30 cellular contexts compared by ENCODE assay signal in the genomic region with DNA sequence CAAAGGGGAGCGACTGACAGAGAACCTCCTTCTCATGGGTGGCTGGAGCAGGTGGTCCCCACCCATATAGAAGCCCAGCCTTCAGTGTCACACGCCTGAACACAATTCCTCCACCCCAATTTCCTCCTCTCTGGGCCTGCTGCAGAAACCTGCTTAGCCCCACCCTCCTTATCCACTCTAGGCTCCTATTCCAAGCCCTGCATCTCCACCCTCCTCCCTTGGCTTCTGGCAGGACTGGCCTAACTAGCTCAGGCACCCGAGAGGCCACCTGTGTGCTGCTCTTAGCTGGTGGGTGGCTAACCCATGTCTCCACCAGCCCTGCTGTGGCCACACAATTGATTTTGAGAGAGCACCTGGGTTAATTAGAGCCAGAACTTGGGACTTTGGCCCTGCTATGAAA.
DNase-seq lines count a peak whose midpoint lies in the region; ATAC-seq and TF ChIP-seq lines count a peak whose summit lies in the region.
"Had no signal": no experiment of that assay in that cellular context is flagged by ENCODE, and none has a peak within 500 bp of the region (broad histone marks: within the 10 kb centered on the region; RNA-seq: fewer than 3 reads in every experiment).

No MANE protein-coding gene starts in this region.

- POLR2A ChIA-PET in HEK293 (lab: Yijun Ruan, JAX) (no interaction called here), A673 (lab: Charles Lee; ENCODE audit: low non-redundant PET) (no interaction called here)

- no peaks in the 10 kb centered on the region for H3K9me3 Mint-ChIP-seq in type B pancreatic cell
- H3K9me3 Mint-ChIP-seq: activated CD4-positive, alpha-beta memory T cell treated with anti-CD3 and anti-CD28 coated beads, Interleukin-2, amount 10 ng/mL, durations not matched to agents 7 days and 5 days had no signal

- H3K9me3 ChIP-seq in HEK293 (ENCODE audit: control insufficient read depth, insufficient read depth, low read depth, low read length): no peaks in the 10 kb centered on the region
- no peaks in the 10 kb centered on the region for H3K9me3 ChIP-seq in lower lobe of right lung
- H3K9me3 ChIP-seq in A673 (ENCODE audit: low read depth, low read length, poor library complexity, severe bottlenecking): no peaks in the 10 kb centered on the region
- H3K9me3 ChIP-seq: BLaER1, gastroesophageal sphincter, right atrium auricular region had no signal

- no peak for TF ChIP-seq CTCF in HEK293 (tag by site-specific recombination; IDR thresholded peaks at IDR 0.05)
- TF ChIP-seq CTCF in lower lobe of right lung (IDR thresholded peaks at IDR 0.05): no peak
- TF ChIP-seq CTCF in type B pancreatic cell (conservative IDR thresholded peaks at IDR 0.05): no peak
- TF ChIP-seq CTCF in A673 (conservative IDR thresholded peaks at IDR 0.05; ENCODE audit: low read depth, low read length): no peak

- peak; percentile 48 to 59 for ATAC-seq in lower lobe of right lung
- ATAC-seq in GM19452 (IDR thresholded peaks at IDR 0.05; ENCODE audit: unreplicated experiment): no peak
- ATAC-seq: gastroesophageal sphincter; K562; Panc1; stimulated activated naive CD8-positive, alpha-beta T cell treated with anti-CD3 and anti-CD28 coated beads, Interleukin-15, Interleukin-2, amounts not matched to agents 100 U/mL and 50 U/mL, for 24 hours had no signal

- peak; percentile 33 for DNase-seq in ecto neural progenitor cell (ENCODE audit: low spot score)
- peak; percentile 48 for DNase-seq in lower lobe of right lung
- no peak for DNase-seq in type B pancreatic cell (ENCODE audit: extremely low spot score, unreplicated experiment)
- DNase-seq in LoVo (ENCODE audit: low spot score): no peak
- no peak for DNase-seq in A673 (ENCODE audit: low spot score)
- DNase-seq in activated naive CD4-positive, alpha-beta T cell treated with Interleukin-2 at 50 U/mL for 16 hours: no peak
- DNase-seq: activated CD4-positive, alpha-beta memory T cell treated with anti-CD3 and anti-CD28 coated beads, Interleukin-2, amount 10 ng/mL, durations not matched to agents 7 days and 5 days; activated CD8-positive, alpha-beta memory T cell treated with anti-CD3 and anti-CD28 coated beads, Interleukin-2, amount 50 U/mL, for 4 hours; activated naive CD4-positive, alpha-beta T cell; central memory CD4-positive, alpha-beta T cell; DMS153; HFFc6; hippocampal formation; immature natural killer cell; mesendoderm; NCI-H1092; NCI-H1694; NCI-H526 treated with DMSO at 0.1 percent for 48 hours; Right ventricle myocardium superior; stimulated activated CD4-positive, alpha-beta T cell treated with anti-CD3 and anti-CD28 coated beads, Interleukin-2, amount 100 ng/mL, for 24 hours; stimulated activated naive CD8-positive, alpha-beta T cell treated with anti-CD3 and anti-CD28 coated beads, Interleukin-15, Interleukin-2, amounts not matched to agents 100 U/mL and 50 U/mL, for 24 hours; T-helper 2 cell had no signal

- intact Hi-C loops in lower lobe of right lung (cut with DNase I) (no loop called here), A673 (cut with micrococcal nuclease; ENCODE audit: unreplicated experiment) (no loop called here)

- H3K27ac ChIP-seq in HEK293 (ENCODE audit: extremely low read depth, low read depth, low read length) (no peak overlapping the region), lower lobe of right lung (no peak overlapping the region), A673 (ENCODE audit: low read depth, low read length, poor library complexity, severe bottlenecking) (no peak overlapping the region)
- H3K27ac ChIP-seq: BLaER1, gastroesophageal sphincter, right atrium auricular region had no signal

- H3K27me3 Mint-ChIP-seq in type B pancreatic cell: no peaks in the 10 kb centered on the region
- H3K27me3 Mint-ChIP-seq: activated CD4-positive, alpha-beta memory T cell treated with anti-CD3 and anti-CD28 coated beads, Interleukin-2, amount 10 ng/mL, durations not matched to agents 7 days and 5 days had no signal

- H3K4me1 ChIP-seq in HEK293 (ENCODE audit: control insufficient read depth, insufficient read depth, low read length) (no peaks in the 10 kb centered on the region), lower lobe of right lung (peaks cover 27% of the 10 kb centered on the region), A673 (ENCODE audit: insufficient read depth, low read length, poor library complexity, severe bottlenecking) (no peaks in the 10 kb centered on the region)
- H3K4me1 ChIP-seq: BLaER1, gastroesophageal sphincter, right atrium auricular region had no signal

- no peaks in the 10 kb centered on the region for H3K27me3 ChIP-seq in lower lobe of right lung (ENCODE audit: low read depth)
- H3K27me3 ChIP-seq in A673 (replicated peaks; ENCODE audit: insufficient read depth, low read depth, low read length, poor library complexity): peaks cover 4% of the 10 kb centered on the region
- H3K27me3 ChIP-seq: BLaER1, gastroesophageal sphincter, right atrium auricular region had no signal

- H3K36me3 Mint-ChIP-seq in type B pancreatic cell: no peaks in the 10 kb centered on the region
- H3K36me3 Mint-ChIP-seq: immature natural killer cell had no signal

- H3K36me3 ChIP-seq in HEK293 (ENCODE audit: control insufficient read depth in 2 of 2, insufficient read depth in 1 of 2, low read length in 2 of 2) (no peaks in the 10 kb centered on the region), lower lobe of right lung (no peaks in the 10 kb centered on the region), A673 (ENCODE audit: insufficient read depth, low read length, poor library complexity, severe bottlenecking) (no peaks in the 10 kb centered on the region)
- H3K36me3 ChIP-seq: BLaER1, gastroesophageal sphincter, right atrium auricular region had no signal

- no peak overlapping the region for H3K4me3 ChIP-seq in HEK293 (ENCODE audit: low read depth, low read length)
- no peak overlapping the region for H3K4me3 ChIP-seq in lower lobe of right lung
- H3K4me3 ChIP-seq in A673 (ENCODE audit: low read depth, low read length, poor library complexity, severe bottlenecking): no peak overlapping the region
- H3K4me3 ChIP-seq: BLaER1, gastroesophageal sphincter, K562, right atrium auricular region, smooth muscle cell had no signal

- H3K27ac Mint-ChIP-seq in type B pancreatic cell: no peak overlapping the region
- H3K27ac Mint-ChIP-seq: activated CD4-positive, alpha-beta memory T cell treated with anti-CD3 and anti-CD28 coated beads, Interleukin-2, amount 10 ng/mL, durations not matched to agents 7 days and 5 days; HFFc6; immature natural killer cell had no signal

- CTCF ChIA-PET in HEK293 (lab: Yijun Ruan, JAX): interaction anchor here (0.6 kb wide), 1 partner anchor 301 kb away, joined by 3 read pairs; no protein-coding TSS in a partner anchor
- CTCF ChIA-PET in A673 (lab: Charles Lee): no interaction called here

- BruUV-seq in A673 (replicated peaks; lab: Mats Ljungman, UMichigan): no TSS peak

- H3K4me1 Mint-ChIP-seq in type B pancreatic cell (ENCODE audit: unreplicated experiment): peaks cover 9% of the 10 kb centered on the region
- H3K4me1 Mint-ChIP-seq: activated CD4-positive, alpha-beta memory T cell treated with anti-CD3 and anti-CD28 coated beads, Interleukin-2, amount 10 ng/mL, durations not matched to agents 7 days and 5 days; immature natural killer cell had no signal

- H3K4me3 Mint-ChIP-seq in type B pancreatic cell: peak overlapping the region; percentile 45
- H3K4me3 Mint-ChIP-seq: activated CD4-positive, alpha-beta memory T cell treated with anti-CD3 and anti-CD28 coated beads, Interleukin-2, amount 10 ng/mL, durations not matched to agents 7 days and 5 days; HFFc6; immature natural killer cell had no signal

TF ChIP-seq in HEK293, 187 proteins besides CTCF, POLR2A, EP300 and RAD21:
- TF ChIP-seq KLF1 (tag by site-specific recombination; IDR thresholded peaks at IDR 0.05) (0 out of 2 replicates have a peak, but pooled peaks have one; percentile 16), ZNF48 (tag by site-specific recombination; IDR thresholded peaks at IDR 0.05) (no peak)

Comparison
In these comparisons a context has a peak if more than half of its experiments do, and no peak if none do; other contexts are left out.
1. DNase-seq: peak in ecto neural progenitor cell (single experiment) and lower lobe of right lung (single experiment); none in type B pancreatic cell (single experiment), LoVo (single experiment), A673 (single experiment) and activated naive CD4-positive, alpha-beta T cell treated with Interleukin-2 at 50 U/mL for 16 hours (single experiment).